In genomic region chr10:129418826-129419225, GRCh38 we compare ENCODE assay signal across 1 cellular context.
TF ChIP-seq lines count a peak whose summit lies in the region.

No MANE protein-coding gene starts in this region.

TF ChIP-seq in GM23338, 12 proteins besides CTCF, POLR2A, EP300 and RAD21 (continued from another document):
- TF ChIP-seq ZNF462 (CRISPR knock-in tag; IDR thresholded peaks at IDR 0.05) = no peak
- TF ChIP-seq REST (IDR thresholded peaks at IDR 0.05; ENCODE audit: unreplicated experiment) = no peak
- no peak for TF ChIP-seq EZH2phosphoT487 (IDR thresholded peaks at IDR 0.05; ENCODE audit: unreplicated experiment)
- TF ChIP-seq POLR2AphosphoS5 (IDR thresholded peaks at IDR 0.05; ENCODE audit: low read depth) = no peak
- no peak for TF ChIP-seq STAT1 (IDR thresholded peaks at IDR 0.05; ENCODE audit: unreplicated experiment)
- TF ChIP-seq EZH2 (IDR thresholded peaks at IDR 0.05; ENCODE audit: low read depth, unreplicated experiment) = no peak
- TF ChIP-seq NANOG (IDR thresholded peaks at IDR 0.05; ENCODE audit: borderline replicate concordance) = no peak
